In genomic region chr9:35658144-35658893, GRCh38 we compare ENCODE assay signal across 8 cellular contexts. TPM values are rescaled to one million over a fixed set of nuclear protein-coding genes. Genes with fewer than 3 reads are reported as not detected.
DNase-seq lines count a peak whose midpoint lies in the region; ATAC-seq and TF ChIP-seq lines count a peak whose summit lies in the region.

Gene CCDC107 (plus strand): TSS chr9:35658292. CDS start chr9:35658380, 88 bp downstream.

- peak; percentile 62 for ATAC-seq in GM23338

- TF ChIP-seq CTCF in GM23338 (conservative IDR thresholded peaks at IDR 0.05; ENCODE audit: low read depth in 2 of 2) (peak; percentile 60 to 72), LNCAP (IDR thresholded peaks at IDR 0.05) (peak; percentile 53), neural cell (IDR thresholded peaks at IDR 0.05; ENCODE audit: poor library complexity, severe bottlenecking) (peak; percentile 96)

- H3K27me3 Mint-ChIP-seq in GM23338 (ENCODE audit: insufficient read depth, low read depth, poor library complexity), result peaks cover 31% of the 10 kb centered on the region

- H3K27ac Mint-ChIP-seq in GM23338, result peak within 1 kb of the TSS; percentile 100

- peaks cover 3% of the 10 kb centered on the region for H3K9me3 Mint-ChIP-seq in GM23338

- peak; percentile 54 for TF ChIP-seq EP300 in neural cell (conservative IDR thresholded peaks at IDR 0.05; ENCODE audit: poor library complexity, severe bottlenecking)

- peaks cover 38% of the 10 kb centered on the region for H3K4me1 Mint-ChIP-seq in GM23338

- H4K20me1 ChIP-seq in GM23338 (replicated peaks; ENCODE audit: insufficient read depth) (no peaks in the 10 kb centered on the region; the same call in none of the 2 replicates), neural cell (ENCODE audit: insufficient read depth) (no peaks in the 10 kb centered on the region)

- peaks cover 16% of the 10 kb centered on the region; the same call in 1 of the 2 replicates for H3F3A ChIP-seq in GM23338 (replicated peaks; ENCODE audit: low read depth)
- no peaks in the 10 kb centered on the region for H3F3A ChIP-seq in neural cell (ENCODE audit: insufficient read depth, low read length, poor library complexity, severe bottlenecking)

- peak within 1 kb of the TSS; percentile 77 for H3K4me3 Mint-ChIP-seq in GM23338

- peak within 1 kb of the TSS; percentile 97 for H3K9ac ChIP-seq in neural cell (ENCODE audit: low read length)
- peak within 1 kb of the TSS; percentile 97 to 98 for H3K9ac ChIP-seq in stomach smooth muscle (ENCODE audit: low read length in 2 of 2)

- H3K79me2 ChIP-seq in GM23338 (replicated peaks; ENCODE audit: insufficient read depth) (no peaks in the 10 kb centered on the region), neural cell (replicated peaks; ENCODE audit: insufficient read depth, low read length) (peaks cover 6% of the 10 kb centered on the region)

- H3K4me2 ChIP-seq in GM23338, result peak within 1 kb of the TSS; percentile 92
- H3K4me2 ChIP-seq in neural cell (ENCODE audit: low read length), result peak within 1 kb of the TSS; percentile 78

- peak; percentile 75 for TF ChIP-seq RAD21 in neural cell (conservative IDR thresholded peaks at IDR 0.05)

- H3K27ac ChIP-seq in GM23338 (ENCODE audit: low read depth), result peak within 1 kb of the TSS; percentile 89
- H3K27ac ChIP-seq in neural cell (ENCODE audit: low read length), result peak within 1 kb of the TSS; percentile 97
- H3K27ac ChIP-seq in stomach smooth muscle (ENCODE audit: low read length), result peak within 1 kb of the TSS; percentile 99

- DNase-seq in ELF-1 (ENCODE audit: low read depth, low spot score) (peak; percentile 93), GM23338 (ENCODE audit: low spot score) (peak; percentile 79), SIG-M5 (lab: John Stamatoyannopoulos, UW) (peak; percentile 47), fibroblast of the conjunctiva (ENCODE audit: low read depth) (peak; percentile 75)
- peak; percentile 94 for DNase-seq in activated effector memory CD4-positive, alpha-beta T cell treated with anti-CD3 and anti-CD28 coated beads, Interleukin-2, amount 50 U/mL, for 16 hours

- H3K4me3 ChIP-seq in GM23338, result peak within 1 kb of the TSS; percentile 97
- peak within 1 kb of the TSS; percentile 80 for H3K4me3 ChIP-seq in neural cell (ENCODE audit: low read length)
- peak within 1 kb of the TSS; percentile 91 to 94 for H3K4me3 ChIP-seq in stomach smooth muscle (ENCODE audit: low read length in 2 of 2)

- H3K4me1 ChIP-seq in GM23338 (ENCODE audit: insufficient read depth), result 0 out of 2 replicates have a peak, but pooled peaks cover 8% of the 10 kb centered on the region
- peaks cover 53% of the 10 kb centered on the region for H3K4me1 ChIP-seq in stomach smooth muscle (ENCODE audit: control insufficient read depth, insufficient read depth, low read length)

- H2AFZ ChIP-seq in GM23338, result peak within 1 kb of the TSS; percentile 90
- peak within 1 kb of the TSS; percentile 88 for H2AFZ ChIP-seq in neural cell (ENCODE audit: low read depth, low read length)

- peaks cover 8% of the 10 kb centered on the region; the same call in 1 of the 2 replicates for H3K36me3 ChIP-seq in GM23338 (ENCODE audit: insufficient read depth)
- peaks cover 8% of the 10 kb centered on the region for H3K36me3 ChIP-seq in neural cell (ENCODE audit: insufficient read depth, low read length)
- H3K36me3 ChIP-seq in stomach smooth muscle (ENCODE audit: control insufficient read depth in 2 of 2, insufficient read depth in 2 of 2, low read length in 2 of 2), result peaks cover 8 to 16% of the 10 kb centered on the region in 2 donors

- H3K27me3 ChIP-seq in GM23338 (ENCODE audit: insufficient read depth), result peaks cover 4% of the 10 kb centered on the region; the same call in 1 of the 2 replicates
- H3K27me3 ChIP-seq in neural cell (ENCODE audit: insufficient read depth, low read depth, low read length), result no peaks in the 10 kb centered on the region
- H3K27me3 ChIP-seq in stomach smooth muscle (ENCODE audit: control insufficient read depth in 1 of 2, insufficient read depth in 2 of 2, low read length in 2 of 2), result no peaks in the 10 kb centered on the region

- H3K36me3 Mint-ChIP-seq in GM23338 (ENCODE audit: low read depth), result peaks cover 48% of the 10 kb centered on the region

- H3K9me2 ChIP-seq in GM23338 (ENCODE audit: insufficient read depth), result no peaks in the 10 kb centered on the region
- no peaks in the 10 kb centered on the region for H3K9me2 ChIP-seq in neural cell (ENCODE audit: insufficient read depth, low read length)

- H3K9me3 ChIP-seq in neural cell (ENCODE audit: low read length), result no peaks in the 10 kb centered on the region
- no peaks in the 10 kb centered on the region for H3K9me3 ChIP-seq in stomach smooth muscle (ENCODE audit: control insufficient read depth in 2 of 2, low read length in 2 of 2)

TF ChIP-seq in GM23338, 12 proteins besides CTCF, POLR2A, EP300 and RAD21:
- peak; percentile 68 for TF ChIP-seq POLR2AphosphoS5 (IDR thresholded peaks at IDR 0.05; ENCODE audit: low read depth)
- peak; percentile 32; the same call in 1 of the 2 replicates for TF ChIP-seq CREB1 (CRISPR knock-in tag; IDR thresholded peaks at IDR 0.05; ENCODE audit: low read depth)
- TF ChIP-seq EZH2phosphoT487 (IDR thresholded peaks at IDR 0.05; ENCODE audit: unreplicated experiment), result no peak

TF ChIP-seq in neural cell, 6 proteins besides CTCF, POLR2A, EP300 and RAD21:
- TF ChIP-seq SMC3 (conservative IDR thresholded peaks at IDR 0.05; ENCODE audit: poor library complexity), result peak; percentile 72
- no peak for TF ChIP-seq MXI1 (conservative IDR thresholded peaks at IDR 0.05; ENCODE audit: poor library complexity, severe bottlenecking)
- TF ChIP-seq POLR2AphosphoS5 (IDR thresholded peaks at IDR 0.05), result peak; percentile 83
- TF ChIP-seq, protein P1, sequence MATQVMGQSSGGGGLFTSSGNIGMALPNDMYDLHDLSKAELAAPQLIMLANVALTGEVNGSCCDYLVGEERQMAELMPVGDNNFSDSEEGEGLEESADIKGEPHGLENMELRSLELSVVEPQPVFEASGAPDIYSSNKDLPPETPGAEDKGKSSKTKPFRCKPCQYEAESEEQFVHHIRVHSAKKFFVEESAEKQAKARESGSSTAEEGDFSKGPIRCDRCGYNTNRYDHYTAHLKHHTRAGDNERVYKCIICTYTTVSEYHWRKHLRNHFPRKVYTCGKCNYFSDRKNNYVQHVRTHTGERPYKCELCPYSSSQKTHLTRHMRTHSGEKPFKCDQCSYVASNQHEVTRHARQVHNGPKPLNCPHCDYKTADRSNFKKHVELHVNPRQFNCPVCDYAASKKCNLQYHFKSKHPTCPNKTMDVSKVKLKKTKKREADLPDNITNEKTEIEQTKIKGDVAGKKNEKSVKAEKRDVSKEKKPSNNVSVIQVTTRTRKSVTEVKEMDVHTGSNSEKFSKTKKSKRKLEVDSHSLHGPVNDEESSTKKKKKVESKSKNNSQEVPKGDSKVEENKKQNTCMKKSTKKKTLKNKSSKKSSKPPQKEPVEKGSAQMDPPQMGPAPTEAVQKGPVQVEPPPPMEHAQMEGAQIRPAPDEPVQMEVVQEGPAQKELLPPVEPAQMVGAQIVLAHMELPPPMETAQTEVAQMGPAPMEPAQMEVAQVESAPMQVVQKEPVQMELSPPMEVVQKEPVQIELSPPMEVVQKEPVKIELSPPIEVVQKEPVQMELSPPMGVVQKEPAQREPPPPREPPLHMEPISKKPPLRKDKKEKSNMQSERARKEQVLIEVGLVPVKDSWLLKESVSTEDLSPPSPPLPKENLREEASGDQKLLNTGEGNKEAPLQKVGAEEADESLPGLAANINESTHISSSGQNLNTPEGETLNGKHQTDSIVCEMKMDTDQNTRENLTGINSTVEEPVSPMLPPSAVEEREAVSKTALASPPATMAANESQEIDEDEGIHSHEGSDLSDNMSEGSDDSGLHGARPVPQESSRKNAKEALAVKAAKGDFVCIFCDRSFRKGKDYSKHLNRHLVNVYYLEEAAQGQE (IDR thresholded peaks at IDR 0.05; ENCODE audit: borderline replicate concordance), result peak; percentile 66
- TF ChIP-seq TAF1 (IDR thresholded peaks at IDR 0.05; ENCODE audit: low read depth), result peak; percentile 34
- no peak for TF ChIP-seq EZH2 (IDR thresholded peaks at IDR 0.05; ENCODE audit: borderline replicate concordance, insufficient read depth, low read length, poor library complexity, severe bottlenecking)
TF ChIP-seq in neural cell: peak in this region for 4.

RNA-seq across cellular contexts. Expression of gene CCDC107, which starts in this region (rescaled TPM):
- 2.4 and 6.9 TPM in 2 replicates for total RNA-seq in GM23338 (2014; rRNA removed; shearing (Covaris generic))
- polyA plus RNA-seq in GM23338 (2016; fragmentation: Nextera tagmentation; extraction: Ambion mirVana) (18.4 and 20.8 TPM in 2 replicates), neural cell (41.4 and 44.4 TPM in 2 replicates)
- 11.8 and 12.4 TPM in 2 replicates for polyA minus RNA-seq in neural cell

Comparison
In these comparisons a context has a peak if more than half of its experiments do, and no peak if none do; other contexts are left out.
1. Peak in every context shown above with its lines: DNase-seq, ATAC-seq, H3K4me3 ChIP-seq and H3K27ac ChIP-seq.